In the genomic region with DNA sequence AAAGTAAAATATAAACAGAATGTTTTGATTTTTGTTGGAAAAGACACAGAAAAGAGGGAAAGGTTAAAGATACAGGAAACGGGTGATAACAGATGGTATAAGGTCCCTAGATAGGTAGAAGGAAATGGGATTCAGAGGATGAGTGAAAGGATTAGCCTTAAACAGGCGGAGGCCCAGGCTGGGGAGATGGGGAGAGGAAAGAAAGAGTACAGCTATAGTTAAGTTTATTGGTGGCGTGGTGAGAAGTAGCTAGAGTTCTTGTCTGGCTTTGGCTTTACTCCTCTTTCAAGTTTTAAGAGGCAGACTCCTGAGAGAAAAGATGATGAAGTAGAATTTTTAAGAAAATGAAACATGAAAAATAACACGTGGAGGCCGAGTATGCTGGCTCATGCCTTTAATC, we compare ENCODE assay signal across 24 cellular contexts. TPM values are rescaled to one million over a fixed set of nuclear protein-coding genes. Genes with fewer than 3 reads are reported as not detected.
DNase-seq lines count a peak whose midpoint lies in the region; ATAC-seq, FAIRE-seq and TF ChIP-seq lines count a peak whose summit lies in the region.
"Had no signal": no experiment of that assay in that cellular context is flagged by ENCODE, and none has a peak within 500 bp of the region (broad histone marks: within the 10 kb centered on the region; RNA-seq: fewer than 3 reads in every experiment).

No MANE protein-coding gene starts in this region.

- no peak overlapping the region for H2AFZ ChIP-seq in Karpas-422 (ENCODE audit: low read length)
- no peak overlapping the region for H2AFZ ChIP-seq in astrocyte (ENCODE audit: low read depth, low read length)

- H3K4me3 Mint-ChIP-seq in astrocyte (ENCODE audit: unreplicated experiment), result no peak overlapping the region
- H3K4me3 Mint-ChIP-seq in stimulated activated memory B cell treated with anti-CD40 and anti-IgM and Interleukin-4, amounts not matched to agents 10 μg/mL and 1 μg/mL and 100 μg/mL, for 72 hours, result peak overlapping the region; percentile 24
- no peak overlapping the region for H3K4me3 Mint-ChIP-seq in activated CD4-positive, alpha-beta memory T cell treated with anti-CD3 and anti-CD28 coated beads, Interleukin-2, amount 10 ng/mL, durations not matched to agents 7 days and 5 days
- H3K4me3 Mint-ChIP-seq: activated CD8-positive, alpha-beta T cell treated with anti-CD3 and anti-CD28 coated beads for 36 hours had no signal

- POLR2A ChIA-PET in activated CD4-positive, alpha-beta memory T cell treated with anti-CD3 and anti-CD28 coated beads, Interleukin-2, amount 10 ng/mL, durations not matched to agents 7 days and 5 days (lab: Charles Lee), result interaction anchor here (0.6 kb wide), 1 partner anchor 61 kb away, joined by 3 read pairs; no protein-coding TSS in a partner anchor

- peaks cover 7% of the 10 kb centered on the region for H3K9me3 Mint-ChIP-seq in astrocyte (ENCODE audit: unreplicated experiment)
- H3K9me3 Mint-ChIP-seq in stimulated activated memory B cell treated with anti-CD40 and anti-IgM and Interleukin-4, amounts not matched to agents 10 μg/mL and 1 μg/mL and 100 μg/mL, for 72 hours, result peaks cover 4% of the 10 kb centered on the region
- H3K9me3 Mint-ChIP-seq in activated CD4-positive, alpha-beta memory T cell treated with anti-CD3 and anti-CD28 coated beads, Interleukin-2, amount 10 ng/mL, durations not matched to agents 7 days and 5 days, result peaks cover 12% of the 10 kb centered on the region

- peaks cover 5% of the 10 kb centered on the region for H3K36me3 Mint-ChIP-seq in astrocyte (ENCODE audit: low read depth, unreplicated experiment)
- H3K36me3 Mint-ChIP-seq in stimulated activated memory B cell treated with anti-CD40 and anti-IgM and Interleukin-4, amounts not matched to agents 10 μg/mL and 1 μg/mL and 100 μg/mL, for 72 hours, result peaks cover 36% of the 10 kb centered on the region
- H3K36me3 Mint-ChIP-seq in activated CD4-positive, alpha-beta memory T cell treated with anti-CD3 and anti-CD28 coated beads, Interleukin-2, amount 10 ng/mL, durations not matched to agents 7 days and 5 days (ENCODE audit: low read depth), result peaks cover 50% of the 10 kb centered on the region

- H3K4me3 ChIP-seq in Karpas-422 (ENCODE audit: low read length), result no peak overlapping the region
- no peak overlapping the region for H3K4me3 ChIP-seq in astrocyte (ENCODE audit: insufficient read depth, low read depth, low read length)
- H3K4me3 ChIP-seq in prostate gland, result no peak overlapping the region
- H3K4me3 ChIP-seq: right lobe of liver, suprapubic skin had no signal

- H3K79me2 ChIP-seq in Karpas-422 (ENCODE audit: low read length) (peaks cover 99% of the 10 kb centered on the region), astrocyte (ENCODE audit: insufficient read depth, low read length) (peaks cover 20% of the 10 kb centered on the region)

- peak overlapping the region; percentile 81 for H3K27ac ChIP-seq in Karpas-422 (ENCODE audit: low read length)
- no peak overlapping the region for H3K27ac ChIP-seq in astrocyte (ENCODE audit: low read depth, low read length)
- no peak overlapping the region for H3K27ac ChIP-seq in prostate gland
- H3K27ac ChIP-seq: C4-2B, right lobe of liver, suprapubic skin had no signal

- H4K20me1 ChIP-seq in Karpas-422 (ENCODE audit: insufficient read depth, low read depth, low read length), result no peaks in the 10 kb centered on the region
- H4K20me1 ChIP-seq in astrocyte (ENCODE audit: insufficient read depth, low read length), result peaks cover 17% of the 10 kb centered on the region

- no peaks in the 10 kb centered on the region for H3K4me1 Mint-ChIP-seq in astrocyte (ENCODE audit: low read depth, unreplicated experiment)
- H3K4me1 Mint-ChIP-seq in stimulated activated memory B cell treated with anti-CD40 and anti-IgM and Interleukin-4, amounts not matched to agents 10 μg/mL and 1 μg/mL and 100 μg/mL, for 72 hours, result peaks cover 50% of the 10 kb centered on the region
- H3K4me1 Mint-ChIP-seq in activated CD4-positive, alpha-beta memory T cell treated with anti-CD3 and anti-CD28 coated beads, Interleukin-2, amount 10 ng/mL, durations not matched to agents 7 days and 5 days, result peaks cover 40% of the 10 kb centered on the region

- CTCF ChIA-PET in activated CD4-positive, alpha-beta memory T cell treated with anti-CD3 and anti-CD28 coated beads, Interleukin-2, amount 10 ng/mL, durations not matched to agents 7 days and 5 days (lab: Charles Lee), result no interaction called here

- no peak for TF ChIP-seq POLR2A in prostate gland (IDR thresholded peaks at IDR 0.05)

- H3K4me2 ChIP-seq in Karpas-422 (ENCODE audit: low read depth, low read length, poor library complexity, severe bottlenecking) (peak overlapping the region; percentile 60), astrocyte (ENCODE audit: low read length) (no peak overlapping the region)

- no peak for FAIRE-seq in astrocyte (lab: Jason Lieb, UNC)

- no peaks in the 10 kb centered on the region for H3K9me2 ChIP-seq in Karpas-422 (replicated peaks; ENCODE audit: insufficient read depth, low read length)

- H3K9ac ChIP-seq in Karpas-422 (ENCODE audit: low read length) (peak overlapping the region; percentile 27; the same call in 1 of the 2 replicates), astrocyte (ENCODE audit: low read length) (no peak overlapping the region)

- H3K27me3 ChIP-seq in Karpas-422 (ENCODE audit: low read length) (no peaks in the 10 kb centered on the region), astrocyte (ENCODE audit: insufficient read depth, low read length) (no peaks in the 10 kb centered on the region), prostate gland (replicated peaks; ENCODE audit: insufficient read depth) (no peaks in the 10 kb centered on the region)
- H3K27me3 ChIP-seq: right lobe of liver, suprapubic skin had no signal

- TF ChIP-seq CTCF in astrocyte (IDR thresholded peaks at IDR 0.05; ENCODE audit: insufficient read depth, low read depth, low read length) (no peak), prostate gland (IDR thresholded peaks at IDR 0.05) (no peak)

- no peaks in the 10 kb centered on the region for H3K36me3 ChIP-seq in Karpas-422 (ENCODE audit: insufficient read depth, low read length)
- H3K36me3 ChIP-seq in astrocyte (ENCODE audit: insufficient read depth, low read length), result no peaks in the 10 kb centered on the region
- H3K36me3 ChIP-seq in prostate gland, result no peaks in the 10 kb centered on the region
- H3K36me3 ChIP-seq: right lobe of liver, suprapubic skin had no signal

- H3K4me1 ChIP-seq in Karpas-422 (ENCODE audit: low read length) (peaks cover 29% of the 10 kb centered on the region), astrocyte (ENCODE audit: insufficient read depth, low read length) (no peaks in the 10 kb centered on the region), prostate gland (replicated peaks) (no peaks in the 10 kb centered on the region)
- H3K4me1 ChIP-seq: right lobe of liver had no signal

- DNase-seq in Karpas-422 (no peak), astrocyte (ENCODE audit: low read depth) (no peak), activated gamma-delta T cell (lab: John Stamatoyannopoulos, UW) (no peak), prostate gland (ENCODE audit: low spot score) (no peak)
- no peak for DNase-seq in activated CD4-positive, alpha-beta memory T cell treated with anti-CD3 and anti-CD28 coated beads, Interleukin-2, amount 10 ng/mL, durations not matched to agents 7 days and 5 days
- DNase-seq: activated CD8-positive, alpha-beta T cell treated with anti-CD3 and anti-CD28 coated beads for 36 hours; activated gamma-delta T cell treated with Interleukin-2 at 50 U/mL for 16 hours; aorta; cortex of kidney; DMS79; erythroblast; H7; islet precursor cell; KG1; mesenchymal stem cell; NCI-H1417; NCI-H345; PC-3; right lobe of liver; stimulated activated CD4-positive, alpha-beta T cell treated with anti-CD3 and anti-CD28 coated beads, Interleukin-1b, Interleukin-23, amount 100 ng/mL, for 48 hours had no signal

- H3K9me3 ChIP-seq in Karpas-422 (ENCODE audit: low read length) (no peaks in the 10 kb centered on the region), astrocyte (ENCODE audit: insufficient read depth, low read depth, low read length) (no peaks in the 10 kb centered on the region), prostate gland (no peaks in the 10 kb centered on the region)
- H3K9me3 ChIP-seq: right lobe of liver, suprapubic skin had no signal

- ATAC-seq in GM21723 (IDR thresholded peaks at IDR 0.05; ENCODE audit: unreplicated experiment), result peak; percentile 27
- no peak for ATAC-seq in stimulated activated memory B cell treated with anti-CD40 and anti-IgM and Interleukin-4, amounts not matched to agents 10 μg/mL and 1 μg/mL and 100 μg/mL, for 72 hours
- ATAC-seq: activated CD8-positive, alpha-beta T cell treated with anti-CD3 and anti-CD28 coated beads for 36 hours; PC-3; right lobe of liver had no signal

- peak overlapping the region; percentile 36 for H3K27ac Mint-ChIP-seq in astrocyte (ENCODE audit: unreplicated experiment)
- peak overlapping the region; percentile 42 for H3K27ac Mint-ChIP-seq in stimulated activated memory B cell treated with anti-CD40 and anti-IgM and Interleukin-4, amounts not matched to agents 10 μg/mL and 1 μg/mL and 100 μg/mL, for 72 hours
- H3K27ac Mint-ChIP-seq in activated CD4-positive, alpha-beta memory T cell treated with anti-CD3 and anti-CD28 coated beads, Interleukin-2, amount 10 ng/mL, durations not matched to agents 7 days and 5 days, result no peak overlapping the region

- WGBS in prostate gland, result 77% methylated on average over 5 of the region's 5 CpGs

- intact Hi-C loops in prostate gland (cut with DNase I), result no loop called here

- no peaks in the 10 kb centered on the region for H3K27me3 Mint-ChIP-seq in astrocyte (ENCODE audit: low read depth, unreplicated experiment)
- no peaks in the 10 kb centered on the region for H3K27me3 Mint-ChIP-seq in stimulated activated memory B cell treated with anti-CD40 and anti-IgM and Interleukin-4, amounts not matched to agents 10 μg/mL and 1 μg/mL and 100 μg/mL, for 72 hours
- no peaks in the 10 kb centered on the region for H3K27me3 Mint-ChIP-seq in activated CD4-positive, alpha-beta memory T cell treated with anti-CD3 and anti-CD28 coated beads, Interleukin-2, amount 10 ng/mL, durations not matched to agents 7 days and 5 days
- H3K27me3 Mint-ChIP-seq: activated CD8-positive, alpha-beta T cell treated with anti-CD3 and anti-CD28 coated beads for 36 hours had no signal

RNA-seq across cellular contexts. Expression of a gene that starts 13.7 kb away (rescaled TPM):
- total RNA-seq in Karpas-422 (2014; rRNA removed; shearing (Covaris generic); ENCODE audit: low replicate concordance), result 36.7 and 62.8 TPM in 2 replicates
- total RNA-seq in astrocyte (25.3 and 26.2 TPM in 2 replicates), prostate gland (10 to 100 TPM; 35.9 to 80.3 TPM)
- 10 to 100 TPM; 51.2 to 51.7 TPM for total RNA-seq in activated CD4-positive, alpha-beta memory T cell treated with anti-CD3 and anti-CD28 coated beads, Interleukin-2, amount 10 ng/mL, durations not matched to agents 7 days and 5 days
